1 cellular context compared by ENCODE assay signal in the genomic region with DNA sequence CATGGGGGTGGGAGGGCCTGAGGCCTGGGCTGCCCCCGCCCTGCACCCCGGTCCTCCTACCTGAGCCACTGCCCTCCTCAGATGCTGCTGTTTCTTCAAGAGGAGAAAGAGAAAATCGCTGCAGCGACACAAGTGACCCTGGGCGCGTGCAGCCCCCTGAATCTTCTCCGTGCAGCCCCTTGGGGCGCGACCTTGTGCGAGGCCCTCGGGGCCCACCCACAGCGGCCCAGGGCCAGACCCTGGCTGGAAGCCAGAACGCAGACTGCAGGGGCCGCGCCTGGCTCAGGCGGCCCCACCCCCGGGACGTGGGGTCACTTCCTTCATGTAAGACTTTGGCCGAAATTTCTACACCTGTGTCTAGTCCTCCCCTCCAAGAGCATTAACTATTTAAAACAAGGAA.
TF ChIP-seq lines count a peak whose summit lies in the region.

No MANE protein-coding gene starts in this region.

TF ChIP-seq in H1, 55 proteins besides CTCF, POLR2A, EP300 and RAD21:
- TF ChIP-seq SIRT6 (IDR thresholded peaks at IDR 0.05; ENCODE audit: low read length) (no peak), ASH2L (IDR thresholded peaks at IDR 0.05; ENCODE audit: low read length) (no peak), SIX5 (IDR thresholded peaks at IDR 0.05; ENCODE audit: low read depth, low read length) (no peak), POLR2AphosphoS5 (IDR thresholded peaks at IDR 0.05; ENCODE audit: low read depth, low read length) (no peak), KDM1A (IDR thresholded peaks at IDR 0.05; ENCODE audit: borderline replicate concordance, low read length) (no peak), CTBP2 (IDR thresholded peaks at IDR 0.05; ENCODE audit: borderline replicate concordance, insufficient read depth, insufficient read length, low read length) (no peak), BCL11A (IDR thresholded peaks at IDR 0.05; ENCODE audit: low read depth in 2 of 2, low read length in 2 of 2) (no peak), GABPA (IDR thresholded peaks at IDR 0.05; ENCODE audit: borderline replicate concordance, insufficient read depth, low read length) (no peak), YY1 (IDR thresholded peaks at IDR 0.05; ENCODE audit: low read depth, low read length) (no peak), RXRA (IDR thresholded peaks at IDR 0.05; ENCODE audit: insufficient read depth, low read depth, low read length) (no peak)
- TF ChIP-seq, protein P1, sequence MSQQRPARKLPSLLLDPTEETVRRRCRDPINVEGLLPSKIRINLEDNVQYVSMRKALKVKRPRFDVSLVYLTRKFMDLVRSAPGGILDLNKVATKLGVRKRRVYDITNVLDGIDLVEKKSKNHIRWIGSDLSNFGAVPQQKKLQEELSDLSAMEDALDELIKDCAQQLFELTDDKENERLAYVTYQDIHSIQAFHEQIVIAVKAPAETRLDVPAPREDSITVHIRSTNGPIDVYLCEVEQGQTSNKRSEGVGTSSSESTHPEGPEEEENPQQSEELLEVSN (IDR thresholded peaks at IDR 0.05): no peak
- TF ChIP-seq, protein P2, sequence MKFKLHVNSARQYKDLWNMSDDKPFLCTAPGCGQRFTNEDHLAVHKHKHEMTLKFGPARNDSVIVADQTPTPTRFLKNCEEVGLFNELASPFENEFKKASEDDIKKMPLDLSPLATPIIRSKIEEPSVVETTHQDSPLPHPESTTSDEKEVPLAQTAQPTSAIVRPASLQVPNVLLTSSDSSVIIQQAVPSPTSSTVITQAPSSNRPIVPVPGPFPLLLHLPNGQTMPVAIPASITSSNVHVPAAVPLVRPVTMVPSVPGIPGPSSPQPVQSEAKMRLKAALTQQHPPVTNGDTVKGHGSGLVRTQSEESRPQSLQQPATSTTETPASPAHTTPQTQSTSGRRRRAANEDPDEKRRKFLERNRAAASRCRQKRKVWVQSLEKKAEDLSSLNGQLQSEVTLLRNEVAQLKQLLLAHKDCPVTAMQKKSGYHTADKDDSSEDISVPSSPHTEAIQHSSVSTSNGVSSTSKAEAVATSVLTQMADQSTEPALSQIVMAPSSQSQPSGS (IDR thresholded peaks at IDR 0.05; ENCODE audit: low read length): no peak
